Comparison of ENCODE assay signal across 9 cellular contexts in genomic region chr16:79628501-79628975, GRCh38. TPM values are rescaled to one million over a fixed set of nuclear protein-coding genes. Genes with fewer than 3 reads are reported as not detected.
A peak's percentile ranks its signal among the peaks of the same experiment; 100 is the strongest.
DNase-seq lines count a peak whose midpoint lies in the region; ATAC-seq and TF ChIP-seq lines count a peak whose summit lies in the region.
"Had no signal": no experiment of that assay in that cellular context is flagged by ENCODE, and none has a peak within 500 bp of the region (broad histone marks: within the 10 kb centered on the region; RNA-seq: fewer than 3 reads in every experiment).

No MANE protein-coding gene starts in this region.

- ATAC-seq in CD4-positive, CD25-positive, alpha-beta regulatory T cell (ENCODE audit: low read depth in 2 of 2), result peak; percentile 75 to 80
- ATAC-seq in GM21529 (IDR thresholded peaks at IDR 0.05; ENCODE audit: unreplicated experiment), result peak; percentile 90
- ATAC-seq in activated naive CD8-positive, alpha-beta T cell treated with anti-CD3 and anti-CD28 coated beads, Interleukin-2, amount 50 U/mL, for 24 hours, result peak; percentile 98
- no peak for ATAC-seq in left lung

- H3K4me1 Mint-ChIP-seq in CD4-positive, CD25-positive, alpha-beta regulatory T cell, result peaks cover 10 to 27% (median 18%) of the 10 kb centered on the region in 4 donors
- peaks cover 16% of the 10 kb centered on the region for H3K4me1 Mint-ChIP-seq in activated naive CD8-positive, alpha-beta T cell treated with anti-CD3 and anti-CD28 coated beads, Interleukin-2, amount 50 U/mL, for 24 hours

- H3K27me3 Mint-ChIP-seq in CD4-positive, CD25-positive, alpha-beta regulatory T cell, result peaks cover 2% of the 10 kb centered on the region
- H3K27me3 Mint-ChIP-seq in activated naive CD8-positive, alpha-beta T cell treated with anti-CD3 and anti-CD28 coated beads, Interleukin-2, amount 50 U/mL, for 24 hours, result peaks cover 40% of the 10 kb centered on the region

- DNase-seq in CD4-positive, CD25-positive, alpha-beta regulatory T cell, result peak in 1 of 3 donors; percentile 86
- peak; percentile 81 for DNase-seq in M059J (ENCODE audit: low read depth)
- DNase-seq in activated naive CD8-positive, alpha-beta T cell treated with anti-CD3 and anti-CD28 coated beads, Interleukin-2, amount 50 U/mL, for 24 hours, result peak; percentile 67
- peak; percentile 16 for DNase-seq in stimulated activated CD8-positive, alpha-beta memory T cell treated with anti-CD3 and anti-CD28 coated beads, Interleukin-12 subunit alpha, Interleukin-12 subunit beta, amount 100 ng/mL, for 1 hour (ENCODE audit: low read depth)
- no peak for DNase-seq in left lung
- DNase-seq in NCI-H128 (lab: John Stamatoyannopoulos, UW; ENCODE audit: unreplicated experiment), result no peak
- DNase-seq in SK-N-DZ (ENCODE audit: low spot score), result no peak
- DNase-seq: DND-41 had no signal

- no peak overlapping the region for H3K27ac ChIP-seq in CD4-positive, CD25-positive, alpha-beta regulatory T cell (ENCODE audit: insufficient read depth, low read length, poor library complexity, severe bottlenecking)
- no peak overlapping the region for H3K27ac ChIP-seq in left lung

- no peak overlapping the region for H3K4me3 ChIP-seq in CD4-positive, CD25-positive, alpha-beta regulatory T cell (ENCODE audit: low read depth, low read length)
- H3K4me3 ChIP-seq in left lung, result no peak overlapping the region

- TF ChIP-seq CTCF in left lung (IDR thresholded peaks at IDR 0.05), result no peak

- peaks cover 13% of the 10 kb centered on the region for H3K4me1 ChIP-seq in CD4-positive, CD25-positive, alpha-beta regulatory T cell (ENCODE audit: control insufficient read depth, insufficient read depth, low read length, poor library complexity, severe bottlenecking)
- no peaks in the 10 kb centered on the region for H3K4me1 ChIP-seq in left lung

- peak overlapping the region in 1 of 4 donors; percentile 11 for H3K4me3 Mint-ChIP-seq in CD4-positive, CD25-positive, alpha-beta regulatory T cell
- H3K4me3 Mint-ChIP-seq in activated naive CD8-positive, alpha-beta T cell treated with anti-CD3 and anti-CD28 coated beads, Interleukin-2, amount 50 U/mL, for 24 hours, result no peak overlapping the region

- intact Hi-C loops in left lung (cut with DNase I), result no loop called here

- H3K27ac Mint-ChIP-seq in CD4-positive, CD25-positive, alpha-beta regulatory T cell, result peak overlapping the region; percentile 33 to 86 (median 60)
- H3K27ac Mint-ChIP-seq in activated naive CD8-positive, alpha-beta T cell treated with anti-CD3 and anti-CD28 coated beads, Interleukin-2, amount 50 U/mL, for 24 hours, result peak overlapping the region; percentile 76

- H3K36me3 Mint-ChIP-seq in CD4-positive, CD25-positive, alpha-beta regulatory T cell, result no peaks in the 10 kb centered on the region
- no peaks in the 10 kb centered on the region for H3K36me3 Mint-ChIP-seq in activated naive CD8-positive, alpha-beta T cell treated with anti-CD3 and anti-CD28 coated beads, Interleukin-2, amount 50 U/mL, for 24 hours (ENCODE audit: low read depth)

- no peaks in the 10 kb centered on the region for H3K27me3 ChIP-seq in CD4-positive, CD25-positive, alpha-beta regulatory T cell (ENCODE audit: control insufficient read depth, insufficient read depth, low read length)
- peaks cover 0 to 6% of the 10 kb centered on the region in 2 donors for H3K27me3 ChIP-seq in left lung

- H3K9me3 Mint-ChIP-seq in CD4-positive, CD25-positive, alpha-beta regulatory T cell, result peaks cover 0 to 5% (median 0%) of the 10 kb centered on the region in 7 donors
- H3K9me3 Mint-ChIP-seq in activated naive CD8-positive, alpha-beta T cell treated with anti-CD3 and anti-CD28 coated beads, Interleukin-2, amount 50 U/mL, for 24 hours, result peaks cover 9% of the 10 kb centered on the region

- no peaks in the 10 kb centered on the region for H3K36me3 ChIP-seq in CD4-positive, CD25-positive, alpha-beta regulatory T cell (ENCODE audit: control insufficient read depth, insufficient read depth, low read length)
- no peaks in the 10 kb centered on the region for H3K36me3 ChIP-seq in left lung

- H3K9me3 ChIP-seq in CD4-positive, CD25-positive, alpha-beta regulatory T cell (ENCODE audit: control insufficient read depth in 2 of 2, low read length in 2 of 2), result no peaks in the 10 kb centered on the region
- H3K9me3 ChIP-seq in left lung, result no peaks in the 10 kb centered on the region

RNA-seq across cellular contexts. Expression of gene MAF, which starts 28.0 kb away (rescaled TPM):
- 120 TPM for total RNA-seq in CD4-positive, CD25-positive, alpha-beta regulatory T cell
- polyA plus RNA-seq in CD4-positive, CD25-positive, alpha-beta regulatory T cell, result 1 to 10 TPM; 1.4 to 4.2 (median 2.8) TPM
- 0.39 TPM in 1 of 2 replicates, not detected in the other for total RNA-seq in M059J (2014; rRNA removed; shearing (Covaris generic))
- 10 to 100 TPM; 52.2 to 60.8 TPM for total RNA-seq in left lung
- polyA plus RNA-seq in SK-N-DZ (2014; cell fraction: cytosol; rRNA removed), result not detected in 2 replicates
- polyA plus RNA-seq in SK-N-DZ (2014; cell fraction: nucleus; rRNA removed), result not detected in 2 replicates

Comparison
In these comparisons a context has a peak if more than half of its experiments do, and no peak if none do; other contexts are left out.
1. DNase-seq: peak in M059J (single experiment), activated naive CD8-positive, alpha-beta T cell treated with anti-CD3 and anti-CD28 coated beads, Interleukin-2, amount 50 U/mL, for 24 hours (single experiment) and stimulated activated CD8-positive, alpha-beta memory T cell treated with anti-CD3 and anti-CD28 coated beads, Interleukin-12 subunit alpha, Interleukin-12 subunit beta, amount 100 ng/mL, for 1 hour (single experiment); none in left lung (0 of 2), NCI-H128 (single experiment) and SK-N-DZ (single experiment).
2. RNA of gene MAF, which starts 28.0 kb away (total RNA-seq): 120 TPM in CD4-positive, CD25-positive, alpha-beta regulatory T cell (single experiment) and 52.2 to 60.8 TPM in left lung; 0.39 TPM in M059J; every median in the first group is over 10 times any median in the second.